In the genomic region with DNA sequence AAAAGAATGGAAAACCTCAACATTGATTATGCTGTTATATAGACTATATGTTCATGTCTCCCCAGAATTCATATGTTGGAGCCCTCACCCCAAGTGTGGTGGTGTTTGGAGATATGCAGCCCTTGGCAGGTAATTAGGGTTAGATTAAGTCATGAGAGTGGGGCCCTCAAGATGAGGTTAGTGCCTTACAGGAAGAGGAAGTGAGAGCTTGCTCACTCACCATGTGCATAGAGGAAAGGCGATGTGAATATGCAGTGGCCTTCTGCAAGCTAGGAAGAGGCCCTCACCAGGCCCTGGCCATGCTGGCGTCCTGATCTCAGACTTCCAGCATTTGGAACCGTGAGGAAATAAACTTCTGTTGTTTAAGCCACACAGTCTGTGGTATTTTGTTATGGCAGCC, we compare ENCODE assay signal across 11 cellular contexts. TPM values are rescaled to one million over a fixed set of nuclear protein-coding genes. Genes with fewer than 3 reads are reported as not detected.
DNase-seq lines count a peak whose midpoint lies in the region; ATAC-seq, FAIRE-seq and TF ChIP-seq lines count a peak whose summit lies in the region.
"Had no signal": no experiment of that assay in that cellular context is flagged by ENCODE, and none has a peak within 500 bp of the region (broad histone marks: within the 10 kb centered on the region; RNA-seq: fewer than 3 reads in every experiment).

No MANE protein-coding gene starts in this region.

- FAIRE-seq in bronchial epithelial cell (lab: Jason Lieb, UNC): peak; percentile 86

- no peak for TF ChIP-seq CTCF in bronchial epithelial cell (IDR thresholded peaks at IDR 0.05; ENCODE audit: insufficient read depth, low read length, severe bottlenecking)

- H3K36me3 ChIP-seq in bronchial epithelial cell (ENCODE audit: control insufficient read depth, insufficient read depth, low read length): peaks cover 10% of the 10 kb centered on the region

- ATAC-seq in GM18511 (IDR thresholded peaks at IDR 0.05; ENCODE audit: unreplicated experiment) (peak; percentile 81), GM21529 (IDR thresholded peaks at IDR 0.05; ENCODE audit: unreplicated experiment) (peak; percentile 94), HG03521 (IDR thresholded peaks at IDR 0.05; ENCODE audit: unreplicated experiment) (peak; percentile 70), left colon (no peak)

- no peak for DNase-seq in bronchial epithelial cell (ENCODE audit: low read depth)
- DNase-seq in activated CD8-positive, alpha-beta memory T cell treated with anti-CD3 and anti-CD28 coated beads, Interleukin-2, amount 50 U/mL, for 48 hours: no peak
- no peak for DNase-seq in NCI-H1694 (lab: John Stamatoyannopoulos, UW)
- DNase-seq in left colon: no peak
- no peak for DNase-seq in mesenteric fat pad (ENCODE audit: low spot score)
- DNase-seq: NCI-H2107; stimulated activated CD4-positive, alpha-beta T cell treated with anti-CD3 and anti-CD28 coated beads, Interleukin-4, amount 100 ng/mL, for 24 hours had no signal

- no peak overlapping the region for H3K4me3 ChIP-seq in bronchial epithelial cell (ENCODE audit: low read depth, low read length)
- H3K4me3 ChIP-seq: lung had no signal

- intact Hi-C loops in left colon (cut with DNase I, micrococcal nuclease): no loop called here

- H3K27me3 ChIP-seq in bronchial epithelial cell (ENCODE audit: control insufficient read depth, insufficient read depth, low read length): no peaks in the 10 kb centered on the region

RNA-seq across cellular contexts. Expression of a gene that starts 14.8 kb away (rescaled TPM):
- total RNA-seq in bronchial epithelial cell (17.8 and 21.3 TPM in 2 replicates), left colon (10 to 100 TPM; 28.2 to 32.9 TPM), mesenteric fat pad (16.4 TPM)

RNA-seq across cellular contexts. Expression of a gene that starts 48.8 kb away (rescaled TPM):
- 5.8 and 7.2 TPM in 2 replicates for total RNA-seq in bronchial epithelial cell
- total RNA-seq in left colon: 1 to 10 TPM; 2.7 to 5.0 TPM
- total RNA-seq in mesenteric fat pad: 17.1 TPM
